In the genomic region with DNA sequence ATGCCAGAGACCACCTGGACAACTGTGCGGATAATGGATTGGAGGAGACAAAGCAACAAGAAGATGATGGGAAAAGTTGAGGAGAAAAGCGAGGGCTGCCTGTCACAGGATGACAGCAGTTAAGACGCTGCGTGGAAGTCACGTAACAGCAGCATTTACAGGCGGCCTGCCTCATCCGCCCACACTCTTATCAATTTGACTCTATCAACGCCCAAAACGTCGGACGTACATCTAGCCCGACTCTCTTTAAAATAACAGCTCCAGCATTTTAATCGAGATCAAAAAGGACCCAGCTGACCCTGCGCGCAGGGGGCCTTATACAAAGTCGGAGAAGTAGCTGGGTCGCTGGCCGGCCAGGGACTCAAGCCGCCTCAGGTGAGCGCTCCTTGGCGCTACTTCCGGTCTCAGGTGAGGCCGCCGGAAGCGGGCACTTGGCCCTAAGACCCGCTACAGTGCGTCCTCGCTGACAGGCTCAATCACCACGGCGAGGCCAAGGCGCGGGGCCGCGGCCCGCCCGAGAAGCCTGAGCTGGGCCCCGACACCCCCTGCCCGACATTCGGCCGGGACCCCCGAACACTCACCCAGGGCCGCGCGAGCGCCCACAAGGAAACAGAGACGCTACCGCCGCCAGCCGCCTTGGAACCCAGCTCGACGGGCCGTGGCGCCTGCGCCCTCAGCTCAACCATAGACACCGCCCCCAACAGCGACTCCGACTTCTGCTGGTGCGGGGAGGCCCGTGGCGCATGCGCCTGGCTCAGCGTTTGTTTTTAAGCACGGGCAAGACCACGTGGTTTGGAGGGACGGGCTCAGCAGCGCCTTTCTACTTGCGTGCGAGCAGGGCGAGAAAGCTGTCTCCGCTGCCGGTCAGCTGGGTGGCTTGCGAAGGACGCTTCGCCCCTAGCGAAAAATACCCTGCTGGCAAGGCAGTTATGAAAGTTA, we compare ENCODE assay signal across 8 cellular contexts. TPM values are rescaled to one million over a fixed set of nuclear protein-coding genes. Genes with fewer than 3 reads are reported as not detected.
DNase-seq lines count a peak whose midpoint lies in the region; ATAC-seq and TF ChIP-seq lines count a peak whose summit lies in the region.

A gene (minus strand): TSS at position 741 of the 939 bp plus-strand sequence.

- H3K4me3 ChIP-seq in astrocyte of the cerebellum (ENCODE audit: low read depth, low read length): peak within 1 kb of the TSS; percentile 72
- H3K4me3 ChIP-seq in rectal smooth muscle tissue (ENCODE audit: low read length): peak within 1 kb of the TSS; percentile 88
- peak within 1 kb of the TSS; percentile 62 to 79 for H3K4me3 ChIP-seq in vagina

- peaks cover 2% of the 10 kb centered on the region for H3K36me3 ChIP-seq in rectal smooth muscle tissue (ENCODE audit: control insufficient read depth, insufficient read depth, low read length)
- H3K36me3 ChIP-seq in vagina: no peaks in the 10 kb centered on the region

- in situ Hi-C loops in astrocyte of the cerebellum (cut with HindIII; ENCODE audit: low sequenced_read_pairs): no loop called here

- H3K9ac ChIP-seq in rectal smooth muscle tissue (ENCODE audit: low read length): peak within 1 kb of the TSS; percentile 57

- H3K4me1 ChIP-seq in rectal smooth muscle tissue (ENCODE audit: control insufficient read depth, insufficient read depth, low read length) (no peaks in the 10 kb centered on the region), vagina (peaks cover 26% of the 10 kb centered on the region)

- peak; percentile 80 for DNase-seq in NCI-H2029 (lab: John Stamatoyannopoulos, UW)
- DNase-seq in T-helper 22 cell (ENCODE audit: low read depth): peak; percentile 93
- peak; percentile 93 for DNase-seq in astrocyte of the cerebellum (ENCODE audit: low read depth)
- peak; percentile 98 for DNase-seq in hepatic stellate cell (ENCODE audit: low spot score)
- DNase-seq in vagina (ENCODE audit: extremely low spot score in 2 of 2): peak; percentile 97 to 99

- intact Hi-C loops in vagina (cut with DNase I): no loop called here

- ATAC-seq in GM18508 (IDR thresholded peaks at IDR 0.05; ENCODE audit: insufficient read depth, unreplicated experiment): peak; percentile 64
- peak; percentile 86 for ATAC-seq in HG02981 (IDR thresholded peaks at IDR 0.05; ENCODE audit: unreplicated experiment)

- H3K27ac ChIP-seq in rectal smooth muscle tissue (ENCODE audit: low read depth, low read length) (peak within 1 kb of the TSS; percentile 78), vagina (peak within 1 kb of the TSS; percentile 95)

- peak; percentile 7 for TF ChIP-seq CTCF in astrocyte of the cerebellum (IDR thresholded peaks at IDR 0.05; ENCODE audit: low read depth, low read length, missing control alignments)
- TF ChIP-seq CTCF in vagina (IDR thresholded peaks at IDR 0.05): peak in 1 of 3 experiments; percentile 4

- H3K9me3 ChIP-seq in vagina: no peaks in the 10 kb centered on the region

- TF ChIP-seq POLR2A in vagina (IDR thresholded peaks at IDR 0.05): peak in 1 of 2 donors; percentile 35

- no peaks in the 10 kb centered on the region for H3K27me3 ChIP-seq in rectal smooth muscle tissue (ENCODE audit: control insufficient read depth, insufficient read depth, low read length)
- no peaks in the 10 kb centered on the region for H3K27me3 ChIP-seq in vagina

RNA-seq across cellular contexts. Expression of the gene that starts here (rescaled TPM):
- total RNA-seq in vagina: 15.2 TPM

Comparison
In these comparisons a context has a peak if more than half of its experiments do, and no peak if none do; other contexts are left out.
1. Peak in every context shown above with its lines: DNase-seq, ATAC-seq, H3K4me3 ChIP-seq and H3K27ac ChIP-seq.